ENCODE assay signal across 11 cellular contexts in genomic region chr11:119338946-119339580, GRCh38. TPM values are rescaled to one million over a fixed set of nuclear protein-coding genes. Genes with fewer than 3 reads are reported as not detected.
DNase-seq lines count a peak whose midpoint lies in the region; ATAC-seq and TF ChIP-seq lines count a peak whose summit lies in the region.
"Had no signal": no experiment of that assay in that cellular context is flagged by ENCODE, and none has a peak within 500 bp of the region (broad histone marks: within the 10 kb centered on the region; RNA-seq: fewer than 3 reads in every experiment).

No MANE protein-coding gene starts in this region.

- POLR2A ChIA-PET in PC-3 (lab: Charles Lee; ENCODE audit: unreplicated experiment): no interaction called here

- peaks cover 47% of the 10 kb centered on the region for H3K27me3 Mint-ChIP-seq in CD4-positive, CD25-positive, alpha-beta regulatory T cell
- peaks cover 44% of the 10 kb centered on the region for H3K27me3 Mint-ChIP-seq in progenitor cell of endocrine pancreas

- peak overlapping the region in 3 of 4 donors; percentile 54 to 66 (median 65) for H3K4me3 Mint-ChIP-seq in CD4-positive, CD25-positive, alpha-beta regulatory T cell
- H3K4me3 Mint-ChIP-seq in progenitor cell of endocrine pancreas (ENCODE audit: low read depth): peak overlapping the region; percentile 50
- H3K4me3 Mint-ChIP-seq: dendritic cell treated with granulocyte-macrophage colony-stimulating factor and Interleukin-4, amounts not matched to agents 40 ng/mL and 50 ng/mL, for 4 days had no signal

- no peak overlapping the region for H3K27ac Mint-ChIP-seq in CD4-positive, CD25-positive, alpha-beta regulatory T cell
- H3K27ac Mint-ChIP-seq in progenitor cell of endocrine pancreas: no peak overlapping the region
- H3K27ac Mint-ChIP-seq: dendritic cell treated with granulocyte-macrophage colony-stimulating factor and Interleukin-4, amounts not matched to agents 40 ng/mL and 50 ng/mL, for 4 days had no signal

- H3K9me3 ChIP-seq in CD4-positive, CD25-positive, alpha-beta regulatory T cell (ENCODE audit: control insufficient read depth in 2 of 2, low read length in 2 of 2): no peaks in the 10 kb centered on the region
- no peaks in the 10 kb centered on the region for H3K9me3 ChIP-seq in PC-3 (ENCODE audit: low read length)
- H3K9me3 ChIP-seq: prostate gland had no signal

- no TSS peak for BruUV-seq in PC-3 (replicated peaks; lab: Mats Ljungman, UMichigan)

- H2AFZ ChIP-seq in PC-3 (ENCODE audit: low read length): no peak overlapping the region

- H3K79me2 ChIP-seq in PC-3 (ENCODE audit: low read length): peaks cover 30% of the 10 kb centered on the region

- H3K4me1 ChIP-seq in CD4-positive, CD25-positive, alpha-beta regulatory T cell (ENCODE audit: control insufficient read depth, insufficient read depth, low read length, poor library complexity, severe bottlenecking): peaks cover 35% of the 10 kb centered on the region
- peaks cover 37% of the 10 kb centered on the region for H3K4me1 ChIP-seq in PC-3 (ENCODE audit: insufficient read depth, low read length)

- 0 out of 2 replicates have a peak, but pooled peaks cover 5% of the 10 kb centered on the region for H4K20me1 ChIP-seq in PC-3 (ENCODE audit: low read length)

- peaks cover 4% of the 10 kb centered on the region for H3K27me3 ChIP-seq in CD4-positive, CD25-positive, alpha-beta regulatory T cell (ENCODE audit: control insufficient read depth, insufficient read depth, low read length)
- no peaks in the 10 kb centered on the region for H3K27me3 ChIP-seq in PC-3 (ENCODE audit: low read length)

- CTCF ChIA-PET in PC-3 (lab: Charles Lee): interaction anchor here (0.6 to 1.6 kb wide), 14 partner anchors 9 to 1092 kb away, joined by 3 to 29 read pairs (median 5); partner anchors contain the start of genes DPAGT1 and USP2

- 0 out of 2 replicates have a peak overlapping the region, but pooled peaks have one; percentile 96 for H3K4me2 ChIP-seq in PC-3 (ENCODE audit: low read length)

- H3F3A ChIP-seq in PC-3 (ENCODE audit: low read length, unreplicated experiment): no peaks in the 10 kb centered on the region

- H3K9ac ChIP-seq in PC-3 (ENCODE audit: low read length): no peak overlapping the region

- no peak for TF ChIP-seq CTCF in PC-3 (conservative IDR thresholded peaks at IDR 0.05; ENCODE audit: low read depth, low read length)
- no peak for TF ChIP-seq CTCF in progenitor cell of endocrine pancreas (IDR thresholded peaks at IDR 0.05; ENCODE audit: unreplicated experiment)

- H3K36me3 Mint-ChIP-seq in CD4-positive, CD25-positive, alpha-beta regulatory T cell: peaks cover 11% of the 10 kb centered on the region
- H3K36me3 Mint-ChIP-seq in progenitor cell of endocrine pancreas (ENCODE audit: insufficient read depth): peaks cover 3% of the 10 kb centered on the region

- no peaks in the 10 kb centered on the region for H3K36me3 ChIP-seq in CD4-positive, CD25-positive, alpha-beta regulatory T cell (ENCODE audit: control insufficient read depth, insufficient read depth, low read length)
- H3K36me3 ChIP-seq in PC-3 (ENCODE audit: low read depth, low read length): no peaks in the 10 kb centered on the region
- H3K36me3 ChIP-seq: prostate gland had no signal

- H3K9me3 Mint-ChIP-seq in CD4-positive, CD25-positive, alpha-beta regulatory T cell: peaks cover 0 to 5% (median 0%) of the 10 kb centered on the region in 7 donors
- H3K9me3 Mint-ChIP-seq in progenitor cell of endocrine pancreas (ENCODE audit: low read depth): no peaks in the 10 kb centered on the region
- H3K9me3 Mint-ChIP-seq: dendritic cell treated with granulocyte-macrophage colony-stimulating factor and Interleukin-4, amounts not matched to agents 40 ng/mL and 50 ng/mL, for 4 days had no signal

- no peaks in the 10 kb centered on the region for H3K9me2 ChIP-seq in PC-3 (replicated peaks; ENCODE audit: low read length)

- intact Hi-C loops in PC-3 (cut with micrococcal nuclease): loop anchor here (1.0 kb wide), 1 partner anchor 35 kb away; no protein-coding TSS in a partner anchor
- intact Hi-C loops in cardiac septum (cut with DNase I): no loop called here

- H3K4me3 ChIP-seq in CD4-positive, CD25-positive, alpha-beta regulatory T cell (ENCODE audit: low read depth, low read length): no peak overlapping the region
- H3K4me3 ChIP-seq in PC-3 (ENCODE audit: low read length): 0 out of 2 replicates have a peak overlapping the region, but pooled peaks have one; percentile 1

- no peak overlapping the region for H3K27ac ChIP-seq in CD4-positive, CD25-positive, alpha-beta regulatory T cell (ENCODE audit: insufficient read depth, low read length, poor library complexity, severe bottlenecking)
- no peak overlapping the region for H3K27ac ChIP-seq in PC-3 (ENCODE audit: low read length)

- H3K4me1 Mint-ChIP-seq in CD4-positive, CD25-positive, alpha-beta regulatory T cell: peaks cover 8 to 53% (median 29%) of the 10 kb centered on the region in 4 donors
- peaks cover 9% of the 10 kb centered on the region for H3K4me1 Mint-ChIP-seq in progenitor cell of endocrine pancreas (ENCODE audit: low read depth)

- ATAC-seq in CD4-positive, CD25-positive, alpha-beta regulatory T cell (ENCODE audit: low read depth in 2 of 2): no peak
- ATAC-seq in PC-3: no peak

- no peak for DNase-seq in CD4-positive, CD25-positive, alpha-beta regulatory T cell
- no peak for DNase-seq in PC-3
- peak; percentile 61 for DNase-seq in cardiac septum (ENCODE audit: low spot score)
- no peak for DNase-seq in progenitor cell of endocrine pancreas (ENCODE audit: low spot score, unreplicated experiment)
- DNase-seq in HPDE6-E6E7 (ENCODE audit: extremely low spot score): no peak
- DNase-seq in stimulated activated CD4-positive, alpha-beta T cell treated with anti-CD3 and anti-CD28 coated beads, Interleukin-4, amount 100 ng/mL, for 4 hours: no peak
- DNase-seq in NCI-H1930 (lab: John Stamatoyannopoulos, UW): no peak
- no peak for DNase-seq in GM19240 (ENCODE audit: insufficient read length, low spot score)
- DNase-seq: NCI-H1694 treated with DMSO at 0.1 percent for 48 hours had no signal

RNA-seq across cellular contexts. Expression of gene C1QTNF5, which starts 1.6 kb away (rescaled TPM):
- not detected for total RNA-seq in CD4-positive, CD25-positive, alpha-beta regulatory T cell
- not detected for polyA plus RNA-seq in CD4-positive, CD25-positive, alpha-beta regulatory T cell
- total RNA-seq in PC-3 (2014; rRNA removed): 2.0 and 2.6 TPM in 2 replicates
- 33.8 TPM for total RNA-seq in cardiac septum
- 0.31 and 0.40 TPM in 2 replicates for total RNA-seq in progenitor cell of endocrine pancreas

RNA-seq across cellular contexts. Expression of gene RNF26, which starts 4.7 kb away (rescaled TPM):
- 21.0 TPM for total RNA-seq in CD4-positive, CD25-positive, alpha-beta regulatory T cell
- polyA plus RNA-seq in CD4-positive, CD25-positive, alpha-beta regulatory T cell: 10 to 100 TPM; 27.5 to 38.3 (median 37.4) TPM
- total RNA-seq in PC-3 (2014; rRNA removed): 22.9 and 34.5 TPM in 2 replicates
- 10.7 TPM for total RNA-seq in cardiac septum
- 30.3 and 34.2 TPM in 2 replicates for total RNA-seq in progenitor cell of endocrine pancreas

RNA-seq across cellular contexts. Expression of gene MFRP, which starts 7.4 kb away (rescaled TPM):
- not detected for total RNA-seq in CD4-positive, CD25-positive, alpha-beta regulatory T cell
- not detected for polyA plus RNA-seq in CD4-positive, CD25-positive, alpha-beta regulatory T cell
- total RNA-seq in PC-3 (2014; rRNA removed) (not detected in 2 replicates), cardiac septum (not detected), progenitor cell of endocrine pancreas (not detected in 2 replicates)
- total RNA-seq: prostate gland had no signal

RNA-seq across cellular contexts. Expression of gene MCAM, which starts 22.1 kb away (rescaled TPM):
- 10.1 TPM for total RNA-seq in CD4-positive, CD25-positive, alpha-beta regulatory T cell
- polyA plus RNA-seq in CD4-positive, CD25-positive, alpha-beta regulatory T cell: 1 to 10 TPM in 3 of 4 donors, under 1 TPM in 1; 0.37 to 1.6 (median 1.5) TPM
- total RNA-seq in PC-3 (2014; rRNA removed) (124 and 162 TPM in 2 replicates), cardiac septum (110 TPM), progenitor cell of endocrine pancreas (9.8 and 12.7 TPM in 2 replicates)

RNA-seq across cellular contexts. Expression of gene USP2, which starts 42.4 kb away (rescaled TPM):
- 1.6 TPM for total RNA-seq in CD4-positive, CD25-positive, alpha-beta regulatory T cell
- polyA plus RNA-seq in CD4-positive, CD25-positive, alpha-beta regulatory T cell: under 1 TPM in 1 of 4 donors, not detected in 3; 0.22 TPM
- 0.92 and 1.8 TPM in 2 replicates for total RNA-seq in PC-3 (2014; rRNA removed)
- total RNA-seq in cardiac septum: 80.0 TPM
- 5.1 and 6.3 TPM in 2 replicates for total RNA-seq in progenitor cell of endocrine pancreas
